11 cellular contexts compared by ENCODE assay signal in the genomic region with DNA sequence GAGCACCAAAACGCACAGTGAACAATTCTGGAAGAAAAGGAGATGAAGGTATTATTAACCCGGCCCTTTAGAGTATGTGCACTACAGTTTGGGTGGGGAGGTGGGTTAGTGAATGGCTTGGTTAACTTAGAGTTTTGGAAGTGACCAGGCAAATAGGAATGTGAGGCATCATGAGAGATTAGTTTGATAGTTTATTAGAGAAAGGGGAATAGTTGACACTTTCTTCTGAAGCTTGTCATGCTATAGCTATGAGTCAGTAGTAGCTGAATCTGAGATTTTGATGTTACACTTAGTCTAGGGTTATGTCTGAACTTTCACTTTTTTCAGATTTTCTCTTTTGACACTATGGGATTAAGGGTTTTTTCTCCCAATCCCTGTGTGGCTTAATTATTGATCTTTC.
"Had no signal": no experiment of that assay in that cellular context is flagged by ENCODE, and none has a peak within 500 bp of the region (broad histone marks: within the 10 kb centered on the region; RNA-seq: fewer than 3 reads in every experiment).

No MANE protein-coding gene starts in this region.

- H3K4me1 ChIP-seq: pancreas, uterus had no signal

- H3K9me3 ChIP-seq: pancreas, uterus had no signal

- H3K4me3 ChIP-seq: pancreas, uterus had no signal

- ATAC-seq: pancreas, T-helper 17 cell had no signal

- H3K27ac ChIP-seq: pancreas, uterus had no signal

- DNase-seq: activated B cell treated with CpG ODN at 0.5 μM for 24 hours; activated CD4-positive, alpha-beta T cell treated with anti-CD3 and anti-CD28 coated beads, Interleukin-2, amount 10 ng/mL, durations not matched to agents 7 days and 5 days; activated CD8-positive, alpha-beta memory T cell treated with anti-CD3 and anti-CD28 coated beads for 24 hours; activated naive CD4-positive, alpha-beta T cell treated with anti-CD3 and anti-CD28 coated beads, Interleukin-2, amount 50 U/mL, for 16 hours; amygdala; effector CD4-positive, alpha-beta T cell; hippocampal formation; kidney glomerular epithelial cell; pancreas; T-helper 17 cell; uterus had no signal

- H3K36me3 ChIP-seq: pancreas, uterus had no signal

- H3K27me3 ChIP-seq: pancreas, uterus had no signal
